27 cellular contexts compared by ENCODE assay signal in the genomic region with DNA sequence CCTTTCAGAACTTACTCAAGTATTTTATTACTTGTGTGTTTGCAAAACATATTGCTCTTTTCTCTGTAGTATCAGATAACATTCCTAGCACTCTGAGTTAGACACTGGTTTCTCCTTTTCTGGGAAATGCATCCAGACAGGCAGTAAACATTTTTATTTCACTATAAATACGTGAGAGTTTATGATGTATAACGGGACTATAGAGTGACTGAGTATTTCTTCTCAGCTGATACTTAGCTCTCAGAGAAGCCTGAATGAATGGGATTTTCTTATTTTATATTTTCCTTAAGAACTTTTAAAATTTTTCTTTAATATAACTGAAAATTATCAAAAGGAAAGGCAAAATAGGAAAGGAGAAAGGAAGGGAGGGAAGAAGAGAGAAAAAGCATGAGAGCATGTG.
"Had no signal": no experiment of that assay in that cellular context is flagged by ENCODE, and none has a peak within 500 bp of the region (broad histone marks: within the 10 kb centered on the region; RNA-seq: fewer than 3 reads in every experiment).

No MANE protein-coding gene starts in this region.

- DNase-seq: activated CD4-positive, alpha-beta T cell treated with anti-CD3 and anti-CD28 coated beads for 4 hours; activated CD8-positive, alpha-beta memory T cell treated with anti-CD3 and anti-CD28 coated beads, Interleukin-2, amount 50 U/mL, for 4 hours; activated CD8-positive, alpha-beta T cell treated with anti-CD3 and anti-CD28 coated beads for 36 hours; activated effector memory CD4-positive, alpha-beta T cell treated with Interleukin-2 at 50 U/mL for 16 hours; activated naive CD4-positive, alpha-beta T cell; amniotic stem cell; body of pancreas; central memory CD4-positive, alpha-beta T cell; Karpas-422; NCI-H1105 treated with DMSO at 0.1 percent for 48 hours; NCI-H1436 treated with DMSO at 0.1 percent for 48 hours; NCI-H187; NCI-H2081; NCI-H2171; NCI-H2227 treated with DMSO at 0.1 percent for 48 hours; NCI-H526 treated with DMSO at 0.1 percent for 48 hours; NK-92 treated with Interleukin-12 subunit alpha and Interleukin-12 subunit beta, amount 100 ng/mL, for 24 hours; Peyer's patch; Right ventricle myocardium superior; SJCRH30; SW 1271 had no signal

- H3K27ac Mint-ChIP-seq: activated CD8-positive, alpha-beta T cell treated with anti-CD3 and anti-CD28 coated beads for 36 hours; activated naive CD4-positive, alpha-beta T cell treated with anti-CD3 and anti-CD28 coated beads, Interleukin-2, amount 50 U/mL, for 24 hours had no signal

- H3K4me1 Mint-ChIP-seq: activated naive CD4-positive, alpha-beta T cell treated with anti-CD3 and anti-CD28 coated beads, Interleukin-2, amount 50 U/mL, for 24 hours had no signal

- H3K9me3 ChIP-seq: ascending aorta, body of pancreas, Peyer's patch, SJCRH30 had no signal

- H3K27ac ChIP-seq: ascending aorta, body of pancreas, Peyer's patch, RWPE1, SJCRH30 had no signal

- H3K4me3 ChIP-seq: ascending aorta, body of pancreas, K562, Peyer's patch, SJCRH30 had no signal

- H3K4me1 ChIP-seq: ascending aorta, body of pancreas, Peyer's patch had no signal

- H3K4me3 Mint-ChIP-seq: activated CD8-positive, alpha-beta T cell treated with anti-CD3 and anti-CD28 coated beads for 36 hours; activated naive CD4-positive, alpha-beta T cell treated with anti-CD3 and anti-CD28 coated beads, Interleukin-2, amount 50 U/mL, for 24 hours had no signal

- H3K27me3 ChIP-seq: ascending aorta, body of pancreas, Peyer's patch, SJCRH30 had no signal

- H3K9me3 Mint-ChIP-seq: activated CD8-positive, alpha-beta T cell treated with anti-CD3 and anti-CD28 coated beads for 36 hours; activated naive CD4-positive, alpha-beta T cell treated with anti-CD3 and anti-CD28 coated beads, Interleukin-2, amount 50 U/mL, for 24 hours had no signal

- ATAC-seq: activated CD4-positive, CD25-positive, alpha-beta regulatory T cell treated with anti-CD3 and anti-CD28 coated beads, Interleukin-2, amount 50 U/mL, for 24 hours; activated CD8-positive, alpha-beta T cell treated with anti-CD3 and anti-CD28 coated beads for 36 hours; body of pancreas; K562; SK-N-SH treated with all-trans-retinoic acid at 6 μM for 48 hours had no signal

- H3K36me3 ChIP-seq: ascending aorta, Peyer's patch, SJCRH30 had no signal

- H3K36me3 Mint-ChIP-seq: activated naive CD4-positive, alpha-beta T cell treated with anti-CD3 and anti-CD28 coated beads, Interleukin-2, amount 50 U/mL, for 24 hours had no signal
